ENCODE assay signal across 10 cellular contexts in genomic region chr22:35914357-35914664, GRCh38.
DNase-seq lines count a peak whose midpoint lies in the region; ATAC-seq and TF ChIP-seq lines count a peak whose summit lies in the region.
"Had no signal": no experiment of that assay in that cellular context is flagged by ENCODE, and none has a peak within 500 bp of the region (broad histone marks: within the 10 kb centered on the region; RNA-seq: fewer than 3 reads in every experiment).

No MANE protein-coding gene starts in this region.

- H3K4ac ChIP-seq in mesendoderm (ENCODE audit: low read depth, low read length) = no peak overlapping the region

- H2BK15ac ChIP-seq in mesendoderm (replicated peaks; ENCODE audit: low read depth) = no peak overlapping the region

- no peak overlapping the region for H3K18ac ChIP-seq in mesendoderm (ENCODE audit: low read length)

- peaks cover 23% of the 10 kb centered on the region for H3K79me1 ChIP-seq in mesendoderm (ENCODE audit: low read length)

- TF ChIP-seq CTCF in MCF 10A (IDR thresholded peaks at IDR 0.05; ENCODE audit: unreplicated experiment) (no peak), thyroid gland (IDR thresholded peaks at IDR 0.05) (no peak), omental fat pad (IDR thresholded peaks at IDR 0.05) (no peak)

- no peaks in the 10 kb centered on the region for H3K27me3 ChIP-seq in mesendoderm (ENCODE audit: insufficient read depth, low read length, poor library complexity)
- no peaks in the 10 kb centered on the region for H3K27me3 ChIP-seq in thyroid gland

- H3K9me3 Mint-ChIP-seq in activated CD4-positive, alpha-beta T cell treated with anti-CD3 and anti-CD28 coated beads, Interleukin-2, amount 10 ng/mL, durations not matched to agents 24 days and 14 days = no peaks in the 10 kb centered on the region
- H3K9me3 Mint-ChIP-seq in MCF 10A (ENCODE audit: unreplicated experiment) = no peaks in the 10 kb centered on the region
- H3K9me3 Mint-ChIP-seq: naive B cell had no signal

- H2BK5ac ChIP-seq in mesendoderm (ENCODE audit: low read length) = no peak overlapping the region

- peak overlapping the region; percentile 28 for H3K4me3 Mint-ChIP-seq in activated CD4-positive, alpha-beta T cell treated with anti-CD3 and anti-CD28 coated beads, Interleukin-2, amount 10 ng/mL, durations not matched to agents 24 days and 14 days
- peak overlapping the region; percentile 75 for H3K4me3 Mint-ChIP-seq in MCF 10A (ENCODE audit: unreplicated experiment)

- no CpG with 5 or more reads among the region's 2 CpGs for WGBS in mesendoderm (ENCODE audit: extremely low coverage, insufficient coverage, low lambda C conversion rate)
- whole genome bisulfite sequencing in thyroid gland, 2 donors = 19 to 21% methylated on average over 2 of the region's 2 CpGs

- TF ChIP-seq POLR2A in thyroid gland (IDR thresholded peaks at IDR 0.05) = no peak

- H3K56ac ChIP-seq in mesendoderm (ENCODE audit: low read length) = no peak overlapping the region

- POLR2A ChIA-PET in MCF 10A (lab: Yijun Ruan, JAX) = interaction anchor here (0.7 to 10.5 kb wide), 10 partner anchors 12 to 287 kb away, joined by 3 to 247 read pairs (median 5); no protein-coding TSS in a partner anchor

- BruUV-seq in MCF 10A (replicated peaks; lab: Mats Ljungman, UMichigan) = no TSS peak

- H3K9me3 ChIP-seq in thyroid gland = no peaks in the 10 kb centered on the region

- no peak overlapping the region for H3K4me2 ChIP-seq in mesendoderm (ENCODE audit: low read length)

- H3K27ac Mint-ChIP-seq in activated CD4-positive, alpha-beta T cell treated with anti-CD3 and anti-CD28 coated beads, Interleukin-2, amount 10 ng/mL, durations not matched to agents 24 days and 14 days = no peak overlapping the region
- H3K27ac Mint-ChIP-seq in MCF 10A (ENCODE audit: low read depth, unreplicated experiment) = peak overlapping the region; percentile 91
- H3K27ac Mint-ChIP-seq: naive B cell had no signal

- H3K27me3 Mint-ChIP-seq in activated CD4-positive, alpha-beta T cell treated with anti-CD3 and anti-CD28 coated beads, Interleukin-2, amount 10 ng/mL, durations not matched to agents 24 days and 14 days = no peaks in the 10 kb centered on the region
- H3K27me3 Mint-ChIP-seq in MCF 10A (ENCODE audit: insufficient read depth, unreplicated experiment) = no peaks in the 10 kb centered on the region

- no peaks in the 10 kb centered on the region for H3K36me3 Mint-ChIP-seq in activated CD4-positive, alpha-beta T cell treated with anti-CD3 and anti-CD28 coated beads, Interleukin-2, amount 10 ng/mL, durations not matched to agents 24 days and 14 days (ENCODE audit: low read depth)
- no peaks in the 10 kb centered on the region for H3K36me3 Mint-ChIP-seq in MCF 10A (ENCODE audit: insufficient read depth, unreplicated experiment)
- H3K36me3 Mint-ChIP-seq: naive B cell had no signal

- no peak for DNase-seq in activated CD4-positive, alpha-beta T cell treated with anti-CD3 and anti-CD28 coated beads, Interleukin-2, amount 10 ng/mL, durations not matched to agents 24 days and 14 days
- DNase-seq in activated CD4-positive, alpha-beta T cell treated with anti-CD3 and anti-CD28 coated beads, Interleukin-2, amount 50 U/mL, for 1 hour = no peak
- DNase-seq in MCF 10A (ENCODE audit: unreplicated experiment) (no peak), mesendoderm (no peak), thyroid gland (no peak), omental fat pad (ENCODE audit: low spot score) (no peak)
- DNase-seq: activated CD4-positive, alpha-beta T cell treated with anti-CD3 and anti-CD28 coated beads for 4 hours; naive B cell had no signal

- H4K5ac ChIP-seq in mesendoderm (ENCODE audit: low read length) = no peak overlapping the region

- H3K23ac ChIP-seq in mesendoderm (ENCODE audit: low read length) = no peak overlapping the region

- peaks cover 16% of the 10 kb centered on the region for H3K4me1 Mint-ChIP-seq in activated CD4-positive, alpha-beta T cell treated with anti-CD3 and anti-CD28 coated beads, Interleukin-2, amount 10 ng/mL, durations not matched to agents 24 days and 14 days
- H3K4me1 Mint-ChIP-seq in MCF 10A (ENCODE audit: insufficient read depth, unreplicated experiment) = peaks cover 50% of the 10 kb centered on the region

- H2BK120ac ChIP-seq in mesendoderm (ENCODE audit: low read depth, low read length) = no peak overlapping the region

- intact Hi-C loops in activated CD4-positive, alpha-beta T cell treated with anti-CD3 and anti-CD28 coated beads, Interleukin-2, amount 10 ng/mL, durations not matched to agents 24 days and 14 days (cut with micrococcal nuclease) = no loop called here
- intact Hi-C loops in MCF 10A (cut with micrococcal nuclease) (no loop called here), thyroid gland (cut with DNase I) (no loop called here)

- ATAC-seq in GM18867 (IDR thresholded peaks at IDR 0.05; ENCODE audit: unreplicated experiment) = no peak
- ATAC-seq in HG02588 (IDR thresholded peaks at IDR 0.05; ENCODE audit: unreplicated experiment) = no peak
- no peak for ATAC-seq in omental fat pad (ENCODE audit: low FRiP score)

- H3K27ac ChIP-seq in mesendoderm (ENCODE audit: low read depth, low read length) (no peak overlapping the region), thyroid gland (peak overlapping the region; percentile 34 to 86 (median 62))

- CTCF ChIA-PET in MCF 10A (lab: Yijun Ruan, JAX) = interaction anchor here (0.9 to 6.2 kb wide), 6 partner anchors 10 to 210 kb away, joined by 3 to 32 read pairs (median 4); no protein-coding TSS in a partner anchor

- H3K36me3 ChIP-seq in mesendoderm (ENCODE audit: control insufficient read depth, insufficient read depth, low read length) (no peaks in the 10 kb centered on the region), thyroid gland (no peaks in the 10 kb centered on the region)

- H2AK5ac ChIP-seq in mesendoderm (ENCODE audit: low read length) = peak overlapping the region; percentile 61

- peak overlapping the region; percentile 38 for H3K9ac ChIP-seq in mesendoderm (ENCODE audit: low read length)

- H3K4me1 ChIP-seq in mesendoderm (ENCODE audit: control insufficient read depth, low read depth, low read length) = peaks cover 23% of the 10 kb centered on the region
- peaks cover 41 to 65% of the 10 kb centered on the region in 2 donors for H3K4me1 ChIP-seq in thyroid gland

- H3K79me2 ChIP-seq in mesendoderm (ENCODE audit: control insufficient read depth, insufficient read depth, low read length) = peaks cover 23% of the 10 kb centered on the region

- H4K8ac ChIP-seq in mesendoderm (ENCODE audit: low read depth, low read length) = no peak overlapping the region

- H3K4me3 ChIP-seq in mesendoderm (ENCODE audit: low read length) (no peak overlapping the region), thyroid gland (replicated peaks in 1 of 3) (no peak overlapping the region)
